Comparison of ENCODE assay signal across 1 cellular context in genomic region chr7:32891800-32892520, GRCh38.
TF ChIP-seq lines count a peak whose summit lies in the region.

No MANE protein-coding gene starts in this region.

TF ChIP-seq in K562, 482 proteins besides CTCF, POLR2A, EP300 and RAD21 (continued from another document and continues in another):
- TF ChIP-seq PBX2 (CRISPR knock-in tag; IDR thresholded peaks at IDR 0.05; ENCODE audit: low read depth) (no peak), PBX2 (tag; conservative IDR thresholded peaks at IDR 0.05; ENCODE audit: low read depth) (no peak), ZBTB40 (IDR thresholded peaks at IDR 0.05) (peak; percentile 58), ZBTB40 (CRISPR knock-in tag; IDR thresholded peaks at IDR 0.05) (no peak), ZNF639 (CRISPR knock-in tag; conservative IDR thresholded peaks at IDR 0.05 in 1 of 2, IDR thresholded peaks at IDR 0.05 in 1 of 2) (peak in 1 of 2 experiments; percentile 94; a peak in 2 of 4 replicates), SNAPC5 (CRISPR knock-in tag; IDR thresholded peaks at IDR 0.05) (no peak), MCM2 (IDR thresholded peaks at IDR 0.05; ENCODE audit: low read depth) (no peak), ZNF551 (CRISPR knock-in tag; IDR thresholded peaks at IDR 0.05) (no peak), PTTG1 (tag; IDR thresholded peaks at IDR 0.05; ENCODE audit: low read depth) (no peak), GABPA (tag; conservative IDR thresholded peaks at IDR 0.05; ENCODE audit: low read depth) (peak; percentile 69), TCF3 (CRISPR knock-in tag; IDR thresholded peaks at IDR 0.05) (peak; percentile 20), SOX6 (IDR thresholded peaks at IDR 0.05) (peak; percentile 30; the same call in 1 of the 2 replicates), CEBPZ (IDR thresholded peaks at IDR 0.05; ENCODE audit: borderline replicate concordance, low read depth, low read length) (no peak), ZBTB9 (CRISPR knock-in tag; IDR thresholded peaks at IDR 0.05) (peak; percentile 59; the same call in 1 of the 2 replicates), ZNF316 (IDR thresholded peaks at IDR 0.05) (no peak), NBN (IDR thresholded peaks at IDR 0.05; ENCODE audit: low read depth) (no peak), NFATC3 (IDR thresholded peaks at IDR 0.05) (no peak), RBFOX2 (IDR thresholded peaks at IDR 0.05; ENCODE audit: low read depth, low read length) (peak; percentile 84), CBFB (CRISPR knock-in tag; IDR thresholded peaks at IDR 0.05) (no peak), YBX1 (IDR thresholded peaks at IDR 0.05) (no peak), ZNF395 (CRISPR knock-in tag; IDR thresholded peaks at IDR 0.05) (peak; percentile 89), SLC30A9 (CRISPR knock-in tag; IDR thresholded peaks at IDR 0.05) (no peak), NR4A1 (CRISPR knock-in tag; IDR thresholded peaks at IDR 0.05) (no peak), NR4A1 (tag; IDR thresholded peaks at IDR 0.05) (0 out of 2 replicates have a peak, but pooled peaks have one; percentile 34), E2F8 (IDR thresholded peaks at IDR 0.05; ENCODE audit: low read depth, partially characterized antibody) (peak; percentile 65), ZNF23 (CRISPR knock-in tag; IDR thresholded peaks at IDR 0.05) (no peak), SIX5 (IDR thresholded peaks at IDR 0.05; ENCODE audit: borderline replicate concordance in 1 of 2, insufficient read depth in 1 of 2, low read depth in 1 of 2, low read length in 2 of 2) (no peak), MIER1 (IDR thresholded peaks at IDR 0.05; ENCODE audit: low read depth) (no peak), CREM (IDR thresholded peaks at IDR 0.05; ENCODE audit: low read depth) (peak; percentile 76), TOE1 (IDR thresholded peaks at IDR 0.05; ENCODE audit: borderline replicate concordance) (peak; percentile 52; the same call in 1 of the 2 replicates), TOE1 (CRISPR knock-in tag; IDR thresholded peaks at IDR 0.05; ENCODE audit: borderline replicate concordance, low read depth) (no peak), ZNF12 (CRISPR knock-in tag; IDR thresholded peaks at IDR 0.05) (no peak; the same call in 1 of the 2 replicates), ZNF197 (CRISPR knock-in tag; IDR thresholded peaks at IDR 0.05; ENCODE audit: low read depth) (peak; percentile 76; the same call in 1 of the 2 replicates), DMBX1 (CRISPR knock-in tag; IDR thresholded peaks at IDR 0.05; ENCODE audit: borderline replicate concordance) (no peak; the same call in 1 of the 2 replicates), ID3 (CRISPR knock-in tag; IDR thresholded peaks at IDR 0.05) (no peak), ID3 (tag; IDR thresholded peaks at IDR 0.05) (peak; percentile 87; the same call in 1 of the 2 replicates), TAF15 (IDR thresholded peaks at IDR 0.05; ENCODE audit: low read depth, low read length) (no peak)
